ENCODE assay signal across 8 cellular contexts in the genomic region with DNA sequence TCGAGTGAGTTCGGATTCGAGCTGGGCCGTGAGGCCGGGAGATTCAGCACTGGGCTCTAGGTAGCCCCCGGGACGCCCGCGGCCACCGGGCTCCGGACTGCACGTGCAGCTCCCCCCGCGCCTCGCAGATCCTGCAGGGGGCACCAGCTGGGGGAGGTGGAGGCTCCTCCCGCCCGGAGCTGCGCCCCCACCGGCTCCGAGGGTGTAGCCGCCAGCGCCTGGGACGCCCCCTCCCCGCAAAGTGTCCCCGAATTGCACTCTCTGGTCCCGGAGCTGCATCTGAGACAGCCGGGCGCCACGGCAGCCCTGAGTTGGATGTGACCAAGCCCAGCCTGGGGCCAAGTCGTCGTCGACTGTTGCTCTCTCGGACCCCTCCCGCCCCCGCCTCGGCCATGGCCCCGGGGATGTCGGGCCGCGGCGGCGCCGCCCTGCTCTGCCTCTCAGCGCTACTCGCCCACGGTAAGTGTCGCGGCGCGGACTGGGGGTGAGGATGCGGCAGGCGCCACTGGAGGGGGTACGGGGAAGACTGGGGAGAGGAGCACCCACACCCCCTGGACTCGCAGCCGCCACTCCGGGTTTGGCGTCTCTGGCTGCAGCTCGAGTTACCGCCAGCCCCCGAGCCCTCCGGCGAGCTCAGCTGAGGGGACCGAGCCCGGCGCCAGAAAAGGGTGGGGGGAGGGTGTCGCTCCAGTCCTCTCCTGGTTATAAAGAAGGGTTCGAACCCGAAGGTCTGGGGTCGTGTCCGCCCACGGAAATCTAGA. TPM values are rescaled to one million over a fixed set of nuclear protein-coding genes. Genes with fewer than 3 reads are reported as not detected.
A peak's percentile ranks its signal among the peaks of the same experiment; 100 is the strongest.
DNase-seq lines count a peak whose midpoint lies in the region; ATAC-seq and TF ChIP-seq lines count a peak whose summit lies in the region.

No MANE protein-coding gene starts in this region.

- H3K9me3 Mint-ChIP-seq in CD4-positive, alpha-beta T cell = no peaks in the 10 kb centered on the region

- H3K27me3 ChIP-seq in CD4-positive, alpha-beta T cell (ENCODE audit: control insufficient read depth, insufficient read depth, low read length) = peaks cover 94% of the 10 kb centered on the region
- peaks cover 52% of the 10 kb centered on the region for H3K27me3 ChIP-seq in effector memory CD4-positive, alpha-beta T cell (replicated peaks; ENCODE audit: control insufficient read depth, insufficient read depth, low read length, poor library complexity, severe bottlenecking)
- peaks cover 14% of the 10 kb centered on the region for H3K27me3 ChIP-seq in parathyroid adenoma (ENCODE audit: control insufficient read depth, insufficient read depth, low read length)

- H3K36me3 Mint-ChIP-seq in CD4-positive, alpha-beta T cell (ENCODE audit: low read depth) = no peaks in the 10 kb centered on the region

- peaks cover 25% of the 10 kb centered on the region for H3K4me1 ChIP-seq in effector memory CD4-positive, alpha-beta T cell (ENCODE audit: control insufficient read depth, insufficient read depth, low read length, poor library complexity, severe bottlenecking)
- peaks cover 10% of the 10 kb centered on the region for H3K4me1 ChIP-seq in parathyroid adenoma

- H3K36me3 ChIP-seq in effector memory CD4-positive, alpha-beta T cell (ENCODE audit: control insufficient read depth, insufficient read depth, low read length) = no peaks in the 10 kb centered on the region
- no peaks in the 10 kb centered on the region for H3K36me3 ChIP-seq in parathyroid adenoma (ENCODE audit: control insufficient read depth, insufficient read depth, low read length)

- peak overlapping the region; percentile 51 for H3K4me3 Mint-ChIP-seq in CD4-positive, alpha-beta T cell

- peak in 1 of 10 experiments; percentile 10 for DNase-seq in CD4-positive, alpha-beta T cell
- DNase-seq in HEK293T (ENCODE audit: extremely low spot score) = peak; percentile 25
- no peak for DNase-seq in effector memory CD4-positive, alpha-beta T cell
- DNase-seq in NCI-H1436 treated with DMSO at 0.1 percent for 48 hours (lab: John Stamatoyannopoulos, UW) = no peak
- no peak for DNase-seq in DMS153 treated with DMSO at 0.1 percent for 48 hours (lab: John Stamatoyannopoulos, UW; ENCODE audit: unreplicated experiment)
- DNase-seq in activated gamma-delta T cell treated with Interleukin-2 at 50 U/mL for 16 hours = no peak

- H3K27ac ChIP-seq in CD4-positive, alpha-beta T cell (ENCODE audit: low read depth, low read length) = no peak overlapping the region
- H3K27ac ChIP-seq in effector memory CD4-positive, alpha-beta T cell (ENCODE audit: insufficient read depth, low read length, poor library complexity, severe bottlenecking) = no peak overlapping the region
- H3K27ac ChIP-seq in parathyroid adenoma = no peak overlapping the region

- peak overlapping the region; percentile 73 for H2AFZ ChIP-seq in parathyroid adenoma

- no peak overlapping the region for H3K9ac ChIP-seq in parathyroid adenoma

- POLR2A ChIA-PET in CD4-positive, alpha-beta T cell (lab: Charles Lee) = interaction anchor here (1.1 kb wide), 1 partner anchor 57 kb away, joined by 4 read pairs; no protein-coding TSS in a partner anchor
- POLR2A ChIA-PET in HEK293T (lab: Yijun Ruan, JAX) = interaction anchor here (1.0 to 2.3 kb wide), 6 partner anchors 14 to 538 kb away, joined by 3 to 14 read pairs (median 6); partner anchors contain the start of gene RAD51D

- H3K27me3 Mint-ChIP-seq in CD4-positive, alpha-beta T cell = peaks cover 81% of the 10 kb centered on the region

- H3K9me3 ChIP-seq in CD4-positive, alpha-beta T cell (ENCODE audit: control insufficient read depth, low read length) = no peaks in the 10 kb centered on the region
- no peaks in the 10 kb centered on the region for H3K9me3 ChIP-seq in effector memory CD4-positive, alpha-beta T cell (ENCODE audit: control insufficient read depth, low read length)
- no peaks in the 10 kb centered on the region for H3K9me3 ChIP-seq in parathyroid adenoma (ENCODE audit: control insufficient read depth, low read length)

- peak overlapping the region; percentile 46 for H3K4me3 ChIP-seq in effector memory CD4-positive, alpha-beta T cell (ENCODE audit: insufficient read depth, low read depth, low read length, poor library complexity, severe bottlenecking)
- H3K4me3 ChIP-seq in parathyroid adenoma (ENCODE audit: low read depth, low read length) = peak overlapping the region; percentile 60

- H3K27ac Mint-ChIP-seq in CD4-positive, alpha-beta T cell = no peak overlapping the region

- intact Hi-C loops in CD4-positive, alpha-beta T cell (cut with DNase I, micrococcal nuclease) = loop anchor here in 1 of 2 experiments (5.0 kb wide), 1 partner anchor 536 kb away; the partner anchor contains the start of gene RAD51D

- no peaks in the 10 kb centered on the region for H3K4me1 Mint-ChIP-seq in CD4-positive, alpha-beta T cell (ENCODE audit: low read depth)

- H3K4me2 ChIP-seq in parathyroid adenoma (ENCODE audit: low read length) = peak overlapping the region; percentile 76

- peak; percentile 29 for ATAC-seq in CD4-positive, alpha-beta T cell (ENCODE audit: poor library complexity)
- ATAC-seq in GM18517 (IDR thresholded peaks at IDR 0.05; ENCODE audit: unreplicated experiment) = no peak

- no peak for TF ChIP-seq CTCF in CD4-positive, alpha-beta T cell (IDR thresholded peaks at IDR 0.05)
- no peak for TF ChIP-seq CTCF in parathyroid adenoma (IDR thresholded peaks at IDR 0.05)

- CTCF ChIA-PET in CD4-positive, alpha-beta T cell (lab: Charles Lee) = no interaction called here
- CTCF ChIA-PET in HEK293T (lab: Yijun Ruan, JAX) = interaction anchor here (0.6 to 1.4 kb wide), 4 partner anchors 36 to 142 kb away, joined by 4 to 15 read pairs (median 7); no protein-coding TSS in a partner anchor

- no peaks in the 10 kb centered on the region for H3K79me2 ChIP-seq in parathyroid adenoma

TF ChIP-seq in HEK293T, 16 proteins besides CTCF, POLR2A, EP300 and RAD21:
- TF ChIP-seq L3MBTL2 (conservative IDR thresholded peaks at IDR 0.05) (peak; percentile 40; the same call in 1 of the 2 replicates), BHLHE40 (IDR thresholded peaks at IDR 0.05; ENCODE audit: borderline replicate concordance) (no peak)
TF ChIP-seq in HEK293T: peak in this region for 1.

RNA-seq across cellular contexts. Expression of gene TMEM132E, which starts 1.5 kb away (rescaled TPM):
- total RNA-seq in CD4-positive, alpha-beta T cell = under 1 TPM in 1 of 2 experiments, not detected in 1; 0.05 TPM
